24 cellular contexts compared by ENCODE assay signal in the genomic region with DNA sequence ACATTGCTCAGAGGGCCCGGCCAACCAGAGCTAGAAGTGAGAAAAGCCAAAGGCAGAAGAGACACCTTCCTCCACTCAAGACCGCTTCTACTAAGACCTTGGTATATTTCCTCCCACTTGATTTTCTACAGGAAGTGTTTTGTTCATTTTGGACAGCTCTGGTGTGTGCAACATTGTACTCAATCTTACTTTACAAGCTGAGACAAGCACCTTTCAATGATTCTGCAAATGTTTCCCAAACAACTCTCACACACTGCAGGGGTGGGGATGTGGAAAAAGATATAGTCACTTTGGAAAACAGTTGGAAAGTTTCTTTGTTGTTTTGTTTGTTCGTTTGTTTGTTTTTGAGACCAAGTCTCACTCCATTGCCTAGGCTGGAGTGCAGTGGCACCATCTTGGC. TPM values are rescaled to one million over a fixed set of nuclear protein-coding genes. Genes with fewer than 3 reads are reported as not detected.
DNase-seq lines count a peak whose midpoint lies in the region; ATAC-seq and TF ChIP-seq lines count a peak whose summit lies in the region.
"Had no signal": no experiment of that assay in that cellular context is flagged by ENCODE, and none has a peak within 500 bp of the region (broad histone marks: within the 10 kb centered on the region; RNA-seq: fewer than 3 reads in every experiment).

No MANE protein-coding gene starts in this region.

- no peaks in the 10 kb centered on the region for H3K9me2 ChIP-seq in GM23338 (ENCODE audit: insufficient read depth)

- no peaks in the 10 kb centered on the region for H3K27me3 Mint-ChIP-seq in activated CD4-positive, alpha-beta T cell treated with anti-CD3 and anti-CD28 coated beads, Interleukin-2, amount 10 ng/mL, durations not matched to agents 24 days and 14 days
- H3K27me3 Mint-ChIP-seq in chondrocyte (ENCODE audit: low read depth) (no peaks in the 10 kb centered on the region), GM23338 (ENCODE audit: insufficient read depth, low read depth, poor library complexity) (peaks cover 3% of the 10 kb centered on the region)
- H3K27me3 Mint-ChIP-seq: CD4-positive, alpha-beta T cell had no signal

- H3K79me2 ChIP-seq in GM23338 (replicated peaks; ENCODE audit: insufficient read depth) = no peaks in the 10 kb centered on the region

- no peak overlapping the region for H3K4me3 Mint-ChIP-seq in activated CD4-positive, alpha-beta T cell treated with anti-CD3 and anti-CD28 coated beads, Interleukin-2, amount 10 ng/mL, durations not matched to agents 24 days and 14 days
- H3K4me3 Mint-ChIP-seq in chondrocyte (ENCODE audit: unreplicated experiment) (no peak overlapping the region), GM23338 (no peak overlapping the region)
- H3K4me3 Mint-ChIP-seq: activated naive CD4-positive, alpha-beta T cell treated with anti-CD3 and anti-CD28 coated beads, Interleukin-2, amount 50 U/mL, for 24 hours; activated T-cell treated with anti-CD3 and anti-CD28 coated beads, Interleukin-2, amount 50 U/mL, for 72 hours; CD4-positive, alpha-beta T cell; nephron had no signal

- H3K4me1 ChIP-seq in psoas muscle (peaks cover 55% of the 10 kb centered on the region), GM23338 (ENCODE audit: insufficient read depth) (no peaks in the 10 kb centered on the region)
- H3K4me1 ChIP-seq: esophagus squamous epithelium had no signal

- intact Hi-C loops in activated CD4-positive, alpha-beta T cell treated with anti-CD3 and anti-CD28 coated beads, Interleukin-2, amount 10 ng/mL, durations not matched to agents 24 days and 14 days (cut with micrococcal nuclease) = no loop called here
- intact Hi-C loops in psoas muscle (cut with DNase I) = no loop called here

- no peaks in the 10 kb centered on the region for H3K27me3 ChIP-seq in psoas muscle (ENCODE audit: insufficient read depth in 3 of 3, low read length in 2 of 3)
- no peaks in the 10 kb centered on the region for H3K27me3 ChIP-seq in GM23338 (ENCODE audit: insufficient read depth)
- H3K27me3 ChIP-seq: esophagus squamous epithelium had no signal

- H3K36me3 Mint-ChIP-seq in activated CD4-positive, alpha-beta T cell treated with anti-CD3 and anti-CD28 coated beads, Interleukin-2, amount 10 ng/mL, durations not matched to agents 24 days and 14 days (ENCODE audit: low read depth) = no peaks in the 10 kb centered on the region
- H3K36me3 Mint-ChIP-seq in chondrocyte (ENCODE audit: low read depth) (no peaks in the 10 kb centered on the region), GM23338 (ENCODE audit: low read depth) (no peaks in the 10 kb centered on the region)
- H3K36me3 Mint-ChIP-seq: activated naive CD4-positive, alpha-beta T cell treated with anti-CD3 and anti-CD28 coated beads, Interleukin-2, amount 50 U/mL, for 24 hours had no signal

- H3K9me3 ChIP-seq in KOPT-K1 (ENCODE audit: insufficient read depth, low read length, poor library complexity, severe bottlenecking) = peaks cover 9% of the 10 kb centered on the region
- no peaks in the 10 kb centered on the region for H3K9me3 ChIP-seq in psoas muscle
- H3K9me3 ChIP-seq: esophagus squamous epithelium had no signal

- peak overlapping the region; percentile 53 for H3K27ac Mint-ChIP-seq in activated CD4-positive, alpha-beta T cell treated with anti-CD3 and anti-CD28 coated beads, Interleukin-2, amount 10 ng/mL, durations not matched to agents 24 days and 14 days
- H3K27ac Mint-ChIP-seq in chondrocyte (ENCODE audit: unreplicated experiment) (peak overlapping the region; percentile 77), GM23338 (no peak overlapping the region)
- H3K27ac Mint-ChIP-seq: activated naive CD4-positive, alpha-beta T cell treated with anti-CD3 and anti-CD28 coated beads, Interleukin-2, amount 50 U/mL, for 24 hours; activated T-cell treated with anti-CD3 and anti-CD28 coated beads, Interleukin-2, amount 50 U/mL, for 72 hours; CD4-positive, alpha-beta T cell; nephron had no signal

- no peak overlapping the region for H3K4me2 ChIP-seq in GM23338

- no peak for DNase-seq in activated CD4-positive, alpha-beta T cell treated with anti-CD3 and anti-CD28 coated beads, Interleukin-2, amount 10 ng/mL, durations not matched to agents 24 days and 14 days
- DNase-seq in activated CD4-positive, alpha-beta T cell treated with anti-CD3 and anti-CD28 coated beads, Interleukin-2, amount 50 U/mL, for 1 hour = no peak
- DNase-seq in chondrocyte (ENCODE audit: low spot score) (no peak), psoas muscle (no peak), GM23338 (ENCODE audit: low spot score) (no peak), NCI-H128 (lab: John Stamatoyannopoulos, UW; ENCODE audit: unreplicated experiment) (no peak), DMS79 treated with DMSO at 0.1 percent for 48 hours (lab: John Stamatoyannopoulos, UW) (no peak)
- DNase-seq: activated CD4-positive, alpha-beta T cell treated with anti-CD3 and anti-CD28 coated beads for 48 hours; activated T-cell treated with anti-CD3 and anti-CD28 coated beads, Interleukin-2, amount 50 U/mL, for 72 hours; CD4-positive, alpha-beta T cell; esophagus squamous epithelium; Karpas-422; kidney glomerular epithelial cell; SIG-M5; stimulated activated naive CD8-positive, alpha-beta T cell treated with anti-CD3 and anti-CD28 coated beads, Interleukin-15, Interleukin-2, amounts not matched to agents 100 U/mL and 50 U/mL, for 24 hours; WERI-Rb-1 had no signal

- no peaks in the 10 kb centered on the region for H3F3A ChIP-seq in GM23338 (replicated peaks; ENCODE audit: low read depth)

- H3K27ac ChIP-seq in KOPT-K1 (ENCODE audit: low read depth, low read length, poor library complexity, severe bottlenecking) (peak overlapping the region; percentile 61), psoas muscle (peak overlapping the region; percentile 92), GM23338 (ENCODE audit: low read depth) (no peak overlapping the region)
- H3K27ac ChIP-seq: esophagus squamous epithelium, skin epidermis, WERI-Rb-1 had no signal

- no peaks in the 10 kb centered on the region for H4K20me1 ChIP-seq in GM23338 (replicated peaks; ENCODE audit: insufficient read depth)

- peaks cover 3% of the 10 kb centered on the region for H3K9me3 Mint-ChIP-seq in activated CD4-positive, alpha-beta T cell treated with anti-CD3 and anti-CD28 coated beads, Interleukin-2, amount 10 ng/mL, durations not matched to agents 24 days and 14 days
- H3K9me3 Mint-ChIP-seq in chondrocyte (ENCODE audit: low read depth) (peaks cover 3% of the 10 kb centered on the region), GM23338 (no peaks in the 10 kb centered on the region)
- H3K9me3 Mint-ChIP-seq: activated naive CD4-positive, alpha-beta T cell treated with anti-CD3 and anti-CD28 coated beads, Interleukin-2, amount 50 U/mL, for 24 hours; activated T-cell treated with anti-CD3 and anti-CD28 coated beads, Interleukin-2, amount 50 U/mL, for 72 hours; CD4-positive, alpha-beta T cell had no signal

- 58 to 76% (median 69%) methylated on average over 3 of the region's 3 CpGs for WGBS in psoas muscle, 3 donors

- ATAC-seq in psoas muscle (no peak), GM23338 (no peak)
- ATAC-seq: activated T-cell treated with anti-CD3 and anti-CD28 coated beads, Interleukin-2, amount 50 U/mL, for 72 hours; stimulated activated naive CD8-positive, alpha-beta T cell treated with anti-CD3 and anti-CD28 coated beads, Interleukin-15, Interleukin-2, amounts not matched to agents 100 U/mL and 50 U/mL, for 24 hours had no signal

- H3K4me3 ChIP-seq in psoas muscle (peak overlapping the region; percentile 19), GM23338 (no peak overlapping the region)
- H3K4me3 ChIP-seq: coronary artery, esophagus squamous epithelium, lung, skin epidermis had no signal

- peaks cover 97% of the 10 kb centered on the region for H3K36me3 ChIP-seq in KOPT-K1 (ENCODE audit: insufficient read depth, low read length)
- H3K36me3 ChIP-seq in psoas muscle (ENCODE audit: insufficient read depth in 1 of 2, low read depth in 1 of 2) = peaks cover 0 to 21% of the 10 kb centered on the region in 2 donors
- H3K36me3 ChIP-seq in GM23338 (ENCODE audit: insufficient read depth) = no peaks in the 10 kb centered on the region; the same call in 1 of the 2 replicates
- H3K36me3 ChIP-seq: esophagus squamous epithelium, WERI-Rb-1 had no signal

- no peak overlapping the region for H2AFZ ChIP-seq in GM23338

- TF ChIP-seq CTCF in chondrocyte (IDR thresholded peaks at IDR 0.05) = no peak
- no peak for TF ChIP-seq CTCF in psoas muscle (IDR thresholded peaks at IDR 0.05)
- no peak for TF ChIP-seq CTCF in GM23338 (conservative IDR thresholded peaks at IDR 0.05; ENCODE audit: low read depth in 2 of 2)

- H3K4me1 Mint-ChIP-seq in activated CD4-positive, alpha-beta T cell treated with anti-CD3 and anti-CD28 coated beads, Interleukin-2, amount 10 ng/mL, durations not matched to agents 24 days and 14 days = peaks cover 22% of the 10 kb centered on the region
- peaks cover 47% of the 10 kb centered on the region for H3K4me1 Mint-ChIP-seq in chondrocyte (ENCODE audit: low read depth)
- H3K4me1 Mint-ChIP-seq in GM23338 = no peaks in the 10 kb centered on the region
- H3K4me1 Mint-ChIP-seq: activated naive CD4-positive, alpha-beta T cell treated with anti-CD3 and anti-CD28 coated beads, Interleukin-2, amount 50 U/mL, for 24 hours had no signal

RNA-seq across cellular contexts. Expression of gene MYO18B, which starts 15.7 kb away (rescaled TPM):
- 0.40 and 0.49 TPM in 2 replicates for total RNA-seq in activated CD4-positive, alpha-beta T cell treated with anti-CD3 and anti-CD28 coated beads, Interleukin-2, amount 10 ng/mL, durations not matched to agents 24 days and 14 days
- total RNA-seq in chondrocyte (0.10 to 0.20 TPM in 2 of 3 replicates, not detected in the other), psoas muscle (100 to 1,000 TPM; 273 to 434 (median 349) TPM)
- polyA plus RNA-seq in psoas muscle (100 to 1,000 TPM in 2 of 3 donors, 10 to 100 TPM in 1; 79.3 to 224 (median 109) TPM), GM23338 (2016; fragmentation: Nextera tagmentation; extraction: Ambion mirVana) (0.36 and 0.82 TPM in 2 replicates)
- total RNA-seq in GM23338 (2014; rRNA removed; shearing (Covaris generic)) = 0.27 and 0.45 TPM in 2 replicates
- total RNA-seq: A172, frontal cortex had no signal

Comparison
In these comparisons a context has a peak if more than half of its experiments do, and no peak if none do; other contexts are left out.
1. RNA of gene MYO18B, which starts 15.7 kb away (total RNA-seq): 273 to 434 TPM in psoas muscle; 0.40 to 0.49 TPM in activated CD4-positive, alpha-beta T cell treated with anti-CD3 and anti-CD28 coated beads, Interleukin-2, amount 10 ng/mL, durations not matched to agents 24 days and 14 days, 0.27 to 0.45 TPM in GM23338 and 0.10 to 0.20 TPM in chondrocyte; every median in the first group is over 100 times any median in the second.